ENCODE assay signal across 10 cellular contexts in genomic region chr7:116354171-116354545, GRCh38.
DNase-seq lines count a peak whose midpoint lies in the region; ATAC-seq and TF ChIP-seq lines count a peak whose summit lies in the region.
"Had no signal": no experiment of that assay in that cellular context is flagged by ENCODE, and none has a peak within 500 bp of the region (broad histone marks: within the 10 kb centered on the region; RNA-seq: fewer than 3 reads in every experiment).

No MANE protein-coding gene starts in this region.

- intact Hi-C loops in A673 (cut with micrococcal nuclease; ENCODE audit: unreplicated experiment) = no loop called here

- peak overlapping the region; percentile 86 for H3K27ac ChIP-seq in A673 (ENCODE audit: low read depth, low read length, poor library complexity, severe bottlenecking)
- H3K27ac ChIP-seq in SK-N-MC = peak overlapping the region; percentile 97
- H3K27ac ChIP-seq in osteoblast (ENCODE audit: low read depth, low read length) = peak overlapping the region; percentile 96

- H3K4me1 Mint-ChIP-seq in activated T-cell treated with anti-CD3 and anti-CD28 coated beads, Interleukin-2, amount 50 U/mL, for 4 hours (ENCODE audit: low read depth) = no peaks in the 10 kb centered on the region
- no peaks in the 10 kb centered on the region for H3K4me1 Mint-ChIP-seq in glutamatergic neuron (ENCODE audit: low read depth, unreplicated experiment)
- H3K4me1 Mint-ChIP-seq: B cell had no signal

- H3K4me1 ChIP-seq in A673 (ENCODE audit: insufficient read depth, low read length, poor library complexity, severe bottlenecking) = peaks cover 51% of the 10 kb centered on the region
- peaks cover 45% of the 10 kb centered on the region for H3K4me1 ChIP-seq in osteoblast (ENCODE audit: insufficient read depth, low read length)

- H3K36me3 Mint-ChIP-seq in activated T-cell treated with anti-CD3 and anti-CD28 coated beads, Interleukin-2, amount 50 U/mL, for 4 hours (ENCODE audit: insufficient read depth) = no peaks in the 10 kb centered on the region
- H3K36me3 Mint-ChIP-seq in glutamatergic neuron (ENCODE audit: unreplicated experiment) = no peaks in the 10 kb centered on the region

- H3K4me2 ChIP-seq in osteoblast (ENCODE audit: insufficient read depth, low read length) = peak overlapping the region; percentile 83

- H3K9me3 ChIP-seq in A673 (ENCODE audit: low read depth, low read length, poor library complexity, severe bottlenecking) = no peaks in the 10 kb centered on the region
- H3K9me3 ChIP-seq in SK-N-MC (ENCODE audit: low read depth, low read length) = no peaks in the 10 kb centered on the region
- H3K9me3 ChIP-seq in osteoblast (ENCODE audit: low read depth, low read length) = no peaks in the 10 kb centered on the region

- H3K27me3 Mint-ChIP-seq in activated T-cell treated with anti-CD3 and anti-CD28 coated beads, Interleukin-2, amount 50 U/mL, for 4 hours (ENCODE audit: low read depth) = peaks cover 6% of the 10 kb centered on the region
- H3K27me3 Mint-ChIP-seq in glutamatergic neuron (ENCODE audit: unreplicated experiment) = peaks cover 2% of the 10 kb centered on the region

- POLR2A ChIA-PET in A673 (lab: Charles Lee; ENCODE audit: low non-redundant PET) = no interaction called here

- H3K79me2 ChIP-seq in osteoblast (ENCODE audit: insufficient read depth, low read length) = no peaks in the 10 kb centered on the region

- no peak overlapping the region for H3K4me3 Mint-ChIP-seq in activated T-cell treated with anti-CD3 and anti-CD28 coated beads, Interleukin-2, amount 50 U/mL, for 4 hours
- H3K4me3 Mint-ChIP-seq in glutamatergic neuron (ENCODE audit: unreplicated experiment) = no peak overlapping the region
- H3K4me3 Mint-ChIP-seq: B cell had no signal

- peak overlapping the region; percentile 30 for H2AFZ ChIP-seq in osteoblast (ENCODE audit: low read length)

- H3K27ac Mint-ChIP-seq in glutamatergic neuron (ENCODE audit: unreplicated experiment) = no peak overlapping the region
- H3K27ac Mint-ChIP-seq: B cell had no signal

- H3K9me3 Mint-ChIP-seq in activated T-cell treated with anti-CD3 and anti-CD28 coated beads, Interleukin-2, amount 50 U/mL, for 4 hours = no peaks in the 10 kb centered on the region
- H3K9me3 Mint-ChIP-seq in glutamatergic neuron (ENCODE audit: unreplicated experiment) = no peaks in the 10 kb centered on the region

- no peak overlapping the region for H3K9ac ChIP-seq in SK-N-MC (ENCODE audit: insufficient read length)

- no peaks in the 10 kb centered on the region for H4K20me1 ChIP-seq in osteoblast (ENCODE audit: insufficient read depth, low read length)

- H3K4me3 ChIP-seq in A673 (ENCODE audit: low read depth, low read length, poor library complexity, severe bottlenecking) = no peak overlapping the region
- no peak overlapping the region for H3K4me3 ChIP-seq in SK-N-MC
- no peak overlapping the region for H3K4me3 ChIP-seq in fibroblast of pulmonary artery (replicated peaks; ENCODE audit: low read depth, low read length)
- no peak overlapping the region for H3K4me3 ChIP-seq in osteoblast (ENCODE audit: insufficient read depth, low read length)

- TF ChIP-seq CTCF in A673 (conservative IDR thresholded peaks at IDR 0.05; ENCODE audit: low read depth, low read length) (no peak), fibroblast of pulmonary artery (IDR thresholded peaks at IDR 0.05; ENCODE audit: low read length, missing control alignments) (peak; percentile 21), osteoblast (IDR thresholded peaks at IDR 0.05; ENCODE audit: extremely low read depth, low read depth, low read length) (no peak), glutamatergic neuron (IDR thresholded peaks at IDR 0.05; ENCODE audit: partially characterized antibody, unreplicated experiment) (no peak)

- CTCF ChIA-PET in A673 (lab: Charles Lee) = no interaction called here

- H3K27me3 ChIP-seq in A673 (replicated peaks; ENCODE audit: insufficient read depth, low read depth, low read length, poor library complexity) (no peaks in the 10 kb centered on the region), osteoblast (ENCODE audit: insufficient read depth, low read length) (no peaks in the 10 kb centered on the region)

- ATAC-seq in activated T-cell treated with anti-CD3 and anti-CD28 coated beads, Interleukin-2, amount 50 U/mL, for 4 hours = no peak

- DNase-seq in A673 (ENCODE audit: low spot score) (no peak), SK-N-MC (ENCODE audit: low read depth, low spot score) (no peak), fibroblast of pulmonary artery (ENCODE audit: low read depth) (peak; percentile 98), osteoblast (ENCODE audit: insufficient read length, low spot score, missing footprints) (no peak), putamen (ENCODE audit: low spot score) (no peak), glutamatergic neuron (no peak)
- DNase-seq in activated T-cell treated with anti-CD3 and anti-CD28 coated beads, Interleukin-2, amount 50 U/mL, for 4 hours = no peak
- no peak for DNase-seq in activated naive CD4-positive, alpha-beta T cell treated with anti-CD3 and anti-CD28 coated beads, Interleukin-2, amount 50 U/mL, for 16 hours
- DNase-seq: retina had no signal

- no TSS peak for BruUV-seq in A673 (replicated peaks; lab: Mats Ljungman, UMichigan)

- H3K36me3 ChIP-seq in A673 (ENCODE audit: insufficient read depth, low read length, poor library complexity, severe bottlenecking) (no peaks in the 10 kb centered on the region), SK-N-MC (ENCODE audit: insufficient read depth, low read length) (no peaks in the 10 kb centered on the region), osteoblast (ENCODE audit: insufficient read depth, low read length) (no peaks in the 10 kb centered on the region)
